ENCODE assay signal across 1 cellular context in genomic region chr11:1694064-1694845, GRCh38.
TF ChIP-seq lines count a peak whose summit lies in the region.

No MANE protein-coding gene starts in this region.

TF ChIP-seq in HepG2, 621 proteins besides CTCF, POLR2A, EP300 and RAD21 (continued from another document and continues in another):
- TF ChIP-seq, protein P1, sequence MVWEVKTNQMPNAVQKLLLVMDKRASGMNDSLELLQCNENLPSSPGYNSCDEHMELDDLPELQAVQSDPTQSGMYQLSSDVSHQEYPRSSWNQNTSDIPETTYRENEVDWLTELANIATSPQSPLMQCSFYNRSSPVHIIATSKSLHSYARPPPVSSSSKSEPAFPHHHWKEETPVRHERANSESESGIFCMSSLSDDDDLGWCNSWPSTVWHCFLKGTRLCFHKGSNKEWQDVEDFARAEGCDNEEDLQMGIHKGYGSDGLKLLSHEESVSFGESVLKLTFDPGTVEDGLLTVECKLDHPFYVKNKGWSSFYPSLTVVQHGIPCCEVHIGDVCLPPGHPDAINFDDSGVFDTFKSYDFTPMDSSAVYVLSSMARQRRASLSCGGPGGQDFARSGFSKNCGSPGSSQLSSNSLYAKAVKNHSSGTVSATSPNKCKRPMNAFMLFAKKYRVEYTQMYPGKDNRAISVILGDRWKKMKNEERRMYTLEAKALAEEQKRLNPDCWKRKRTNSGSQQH (CRISPR knock-in tag; IDR thresholded peaks at IDR 0.05; ENCODE audit: low read depth), result no peak
- no peak for TF ChIP-seq NFYB (CRISPR knock-in tag; IDR thresholded peaks at IDR 0.05)
- no peak for TF ChIP-seq FLYWCH1 (CRISPR knock-in tag; IDR thresholded peaks at IDR 0.05)
- no peak for TF ChIP-seq RAD51 (IDR thresholded peaks at IDR 0.05; ENCODE audit: borderline replicate concordance)
- TF ChIP-seq ZSCAN9 (CRISPR knock-in tag; IDR thresholded peaks at IDR 0.05; ENCODE audit: borderline replicate concordance), result no peak
- TF ChIP-seq, protein P2, sequence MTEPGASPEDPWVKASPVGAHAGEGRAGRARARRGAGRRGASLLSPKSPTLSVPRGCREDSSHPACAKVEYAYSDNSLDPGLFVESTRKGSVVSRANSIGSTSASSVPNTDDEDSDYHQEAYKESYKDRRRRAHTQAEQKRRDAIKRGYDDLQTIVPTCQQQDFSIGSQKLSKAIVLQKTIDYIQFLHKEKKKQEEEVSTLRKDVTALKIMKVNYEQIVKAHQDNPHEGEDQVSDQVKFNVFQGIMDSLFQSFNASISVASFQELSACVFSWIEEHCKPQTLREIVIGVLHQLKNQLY (CRISPR knock-in tag; IDR thresholded peaks at IDR 0.05), result no peak
- TF ChIP-seq ZNF652 (CRISPR knock-in tag; IDR thresholded peaks at IDR 0.05; ENCODE audit: borderline replicate concordance, low read depth), result no peak
- TF ChIP-seq SYNCRIP (IDR thresholded peaks at IDR 0.05; ENCODE audit: insufficient read depth, low read depth, low read length), result no peak
- TF ChIP-seq ZNF788 (CRISPR knock-in tag; IDR thresholded peaks at IDR 0.05; ENCODE audit: borderline replicate concordance), result no peak
- TF ChIP-seq NFAT5 (CRISPR knock-in tag; IDR thresholded peaks at IDR 0.05), result no peak
- no peak for TF ChIP-seq TBL1XR1 (IDR thresholded peaks at IDR 0.05; ENCODE audit: borderline replicate concordance, low read length, partially characterized antibody)
- TF ChIP-seq ZBTB7B (CRISPR knock-in tag; IDR thresholded peaks at IDR 0.05), result no peak
- no peak for TF ChIP-seq ZNF891 (CRISPR knock-in tag; IDR thresholded peaks at IDR 0.05)
- no peak for TF ChIP-seq CEBPZ (IDR thresholded peaks at IDR 0.05; ENCODE audit: low read length)
- no peak for TF ChIP-seq CHD2 (IDR thresholded peaks at IDR 0.05; ENCODE audit: low read depth, low read length)
- TF ChIP-seq, protein P3, sequence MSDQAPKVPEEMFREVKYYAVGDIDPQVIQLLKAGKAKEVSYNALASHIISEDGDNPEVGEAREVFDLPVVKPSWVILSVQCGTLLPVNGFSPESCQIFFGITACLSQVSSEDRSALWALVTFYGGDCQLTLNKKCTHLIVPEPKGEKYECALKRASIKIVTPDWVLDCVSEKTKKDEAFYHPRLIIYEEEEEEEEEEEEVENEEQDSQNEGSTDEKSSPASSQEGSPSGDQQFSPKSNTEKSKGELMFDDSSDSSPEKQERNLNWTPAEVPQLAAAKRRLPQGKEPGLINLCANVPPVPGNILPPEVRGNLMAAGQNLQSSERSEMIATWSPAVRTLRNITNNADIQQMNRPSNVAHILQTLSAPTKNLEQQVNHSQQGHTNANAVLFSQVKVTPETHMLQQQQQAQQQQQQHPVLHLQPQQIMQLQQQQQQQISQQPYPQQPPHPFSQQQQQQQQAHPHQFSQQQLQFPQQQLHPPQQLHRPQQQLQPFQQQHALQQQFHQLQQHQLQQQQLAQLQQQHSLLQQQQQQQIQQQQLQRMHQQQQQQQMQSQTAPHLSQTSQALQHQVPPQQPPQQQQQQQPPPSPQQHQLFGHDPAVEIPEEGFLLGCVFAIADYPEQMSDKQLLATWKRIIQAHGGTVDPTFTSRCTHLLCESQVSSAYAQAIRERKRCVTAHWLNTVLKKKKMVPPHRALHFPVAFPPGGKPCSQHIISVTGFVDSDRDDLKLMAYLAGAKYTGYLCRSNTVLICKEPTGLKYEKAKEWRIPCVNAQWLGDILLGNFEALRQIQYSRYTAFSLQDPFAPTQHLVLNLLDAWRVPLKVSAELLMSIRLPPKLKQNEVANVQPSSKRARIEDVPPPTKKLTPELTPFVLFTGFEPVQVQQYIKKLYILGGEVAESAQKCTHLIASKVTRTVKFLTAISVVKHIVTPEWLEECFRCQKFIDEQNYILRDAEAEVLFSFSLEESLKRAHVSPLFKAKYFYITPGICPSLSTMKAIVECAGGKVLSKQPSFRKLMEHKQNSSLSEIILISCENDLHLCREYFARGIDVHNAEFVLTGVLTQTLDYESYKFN (CRISPR knock-in tag; conservative IDR thresholded peaks at IDR 0.05), result no peak; the same call in 1 of the 2 replicates
- TF ChIP-seq ZFP36L1 (CRISPR knock-in tag; IDR thresholded peaks at IDR 0.05), result no peak
- TF ChIP-seq TP53 (CRISPR knock-in tag; conservative IDR thresholded peaks at IDR 0.05), result no peak
- TF ChIP-seq SRSF4 (IDR thresholded peaks at IDR 0.05; ENCODE audit: low read depth, low read length, poor library complexity, severe bottlenecking), result no peak
- no peak for TF ChIP-seq ARNT (IDR thresholded peaks at IDR 0.05)
- no peak for TF ChIP-seq ETV6 (CRISPR knock-in tag; conservative IDR thresholded peaks at IDR 0.05)
- no peak for TF ChIP-seq NCOR1 (IDR thresholded peaks at IDR 0.05; ENCODE audit: borderline replicate concordance, low read length)
- TF ChIP-seq THAP11 (CRISPR knock-in tag; IDR thresholded peaks at IDR 0.05), result peak; percentile 51
- TF ChIP-seq, protein P4, sequence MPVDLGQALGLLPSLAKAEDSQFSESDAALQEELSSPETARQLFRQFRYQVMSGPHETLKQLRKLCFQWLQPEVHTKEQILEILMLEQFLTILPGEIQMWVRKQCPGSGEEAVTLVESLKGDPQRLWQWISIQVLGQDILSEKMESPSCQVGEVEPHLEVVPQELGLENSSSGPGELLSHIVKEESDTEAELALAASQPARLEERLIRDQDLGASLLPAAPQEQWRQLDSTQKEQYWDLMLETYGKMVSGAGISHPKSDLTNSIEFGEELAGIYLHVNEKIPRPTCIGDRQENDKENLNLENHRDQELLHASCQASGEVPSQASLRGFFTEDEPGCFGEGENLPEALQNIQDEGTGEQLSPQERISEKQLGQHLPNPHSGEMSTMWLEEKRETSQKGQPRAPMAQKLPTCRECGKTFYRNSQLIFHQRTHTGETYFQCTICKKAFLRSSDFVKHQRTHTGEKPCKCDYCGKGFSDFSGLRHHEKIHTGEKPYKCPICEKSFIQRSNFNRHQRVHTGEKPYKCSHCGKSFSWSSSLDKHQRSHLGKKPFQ (CRISPR knock-in tag; IDR thresholded peaks at IDR 0.05; ENCODE audit: insufficient replicate concordance), result peak; percentile 49
- no peak for TF ChIP-seq ADNP (CRISPR knock-in tag; IDR thresholded peaks at IDR 0.05)
- TF ChIP-seq MAFK (conservative IDR thresholded peaks at IDR 0.05 in 1 of 2, IDR thresholded peaks at IDR 0.05 in 1 of 2; ENCODE audit: low read length in 2 of 2), result no peak
- TF ChIP-seq MED8 (CRISPR knock-in tag; IDR thresholded peaks at IDR 0.05; ENCODE audit: insufficient replicate concordance), result peak; percentile 61
- TF ChIP-seq FOXC1 (CRISPR knock-in tag; IDR thresholded peaks at IDR 0.05; ENCODE audit: borderline replicate concordance), result peak; percentile 46; the same call in 1 of the 2 replicates
- 0 out of 2 replicates have a peak, but pooled peaks have one; percentile 70 for TF ChIP-seq SALL2 (CRISPR knock-in tag; IDR thresholded peaks at IDR 0.05)
- TF ChIP-seq ATF6 (CRISPR knock-in tag; conservative IDR thresholded peaks at IDR 0.05), result no peak
- TF ChIP-seq SRF (IDR thresholded peaks at IDR 0.05; ENCODE audit: low read depth, low read length), result no peak
- no peak for TF ChIP-seq NKX3-1 (CRISPR knock-in tag; IDR thresholded peaks at IDR 0.05)
- no peak for TF ChIP-seq NFRKB (IDR thresholded peaks at IDR 0.05)
- no peak for TF ChIP-seq RNF219 (CRISPR knock-in tag; IDR thresholded peaks at IDR 0.05)
- peak; percentile 56; the same call in 1 of the 2 replicates for TF ChIP-seq SRY (CRISPR knock-in tag; IDR thresholded peaks at IDR 0.05)
- no peak for TF ChIP-seq ZNF552 (CRISPR knock-in tag; IDR thresholded peaks at IDR 0.05; ENCODE audit: borderline replicate concordance)
- no peak for TF ChIP-seq ZNF354B (CRISPR knock-in tag; IDR thresholded peaks at IDR 0.05)
- peak; percentile 60; the same call in 1 of the 2 replicates for TF ChIP-seq ZNF331 (CRISPR knock-in tag; IDR thresholded peaks at IDR 0.05)
